ENCODE assay signal across 8 cellular contexts in the genomic region with DNA sequence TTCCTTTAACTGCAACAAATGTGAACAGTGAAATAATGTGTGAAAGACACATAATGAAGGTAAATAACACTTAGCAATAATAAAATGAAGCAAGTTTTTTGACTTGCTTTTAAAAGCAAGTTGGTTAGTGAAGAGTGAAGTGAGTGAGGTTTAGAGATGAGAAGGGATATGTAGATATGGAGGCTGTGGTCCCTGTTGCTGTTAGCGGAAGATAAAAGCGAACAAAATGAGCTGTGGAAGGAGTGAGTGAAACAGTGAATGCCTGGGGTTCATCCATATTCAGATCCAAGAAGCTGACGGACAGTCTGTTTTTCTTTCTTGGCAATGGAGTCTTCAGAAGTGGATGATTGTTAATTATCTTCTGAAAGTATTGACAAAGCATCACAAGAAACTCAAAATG.
"Had no signal": no experiment of that assay in that cellular context is flagged by ENCODE, and none has a peak within 500 bp of the region (broad histone marks: within the 10 kb centered on the region; RNA-seq: fewer than 3 reads in every experiment).

No MANE protein-coding gene starts in this region.

- H3K4me3 ChIP-seq: GM23338 had no signal

- ATAC-seq: GM23338, HepG2 had no signal

- DNase-seq: H9, HCEC 1CT, HFFc6, KG1 had no signal

- FAIRE-seq: H1, H54, HepG2 had no signal
